ENCODE assay signal across 8 cellular contexts in the genomic region with DNA sequence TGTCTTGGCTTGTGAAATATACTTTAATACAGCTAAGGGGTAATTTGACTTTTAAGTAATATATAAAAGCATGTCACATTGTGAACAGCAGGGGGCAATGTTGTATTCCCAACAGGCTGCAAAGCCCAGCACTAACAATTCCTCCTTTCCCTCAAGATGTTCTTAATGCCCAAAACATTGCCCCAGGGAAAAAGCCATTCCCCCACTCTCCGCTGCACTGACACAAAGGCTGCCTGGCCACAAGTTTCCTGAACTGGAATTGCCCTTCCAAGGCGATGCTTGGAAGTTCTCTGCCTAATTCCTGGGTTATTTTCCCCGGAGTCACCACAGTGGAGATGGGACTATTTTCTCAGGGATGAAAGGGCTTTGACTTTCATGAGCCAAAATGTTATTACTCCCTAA. TPM values are rescaled to one million over a fixed set of nuclear protein-coding genes. Genes with fewer than 3 reads are reported as not detected.
DNase-seq lines count a peak whose midpoint lies in the region; ATAC-seq and TF ChIP-seq lines count a peak whose summit lies in the region.

No MANE protein-coding gene starts in this region.

- no peaks in the 10 kb centered on the region for H3K27me3 Mint-ChIP-seq in CD8-positive, alpha-beta memory T cell
- H3K27me3 Mint-ChIP-seq in activated CD4-positive, alpha-beta memory T cell treated with anti-CD3 and anti-CD28 coated beads, Interleukin-2, amount 10 ng/mL, durations not matched to agents 7 days and 5 days, result no peaks in the 10 kb centered on the region
- no peaks in the 10 kb centered on the region for H3K27me3 Mint-ChIP-seq in osteocyte (ENCODE audit: unreplicated experiment)

- no peak overlapping the region for H2AFZ ChIP-seq in GM23248

- H3K9me2 ChIP-seq in GM23248 (ENCODE audit: insufficient read depth), result no peaks in the 10 kb centered on the region

- in situ Hi-C loops in GM23248 (cut with MboI), result loop anchor here (25.0 kb wide), 1 partner anchor 716 kb away; no protein-coding TSS in a partner anchor

- H3K4me3 Mint-ChIP-seq in CD8-positive, alpha-beta memory T cell, result no peak overlapping the region
- no peak overlapping the region for H3K4me3 Mint-ChIP-seq in activated CD4-positive, alpha-beta memory T cell treated with anti-CD3 and anti-CD28 coated beads, Interleukin-2, amount 10 ng/mL, durations not matched to agents 7 days and 5 days
- no peak overlapping the region for H3K4me3 Mint-ChIP-seq in osteocyte (ENCODE audit: unreplicated experiment)

- no peaks in the 10 kb centered on the region for H3K79me2 ChIP-seq in GM23248 (ENCODE audit: insufficient read depth)

- peak overlapping the region; percentile 27 for H3K27ac ChIP-seq in CD8-positive, alpha-beta memory T cell (ENCODE audit: low read depth, low read length)
- H3K27ac ChIP-seq in GM23248 (no peak overlapping the region), gastroesophageal sphincter (peak overlapping the region in 2 of 4 donors; percentile 11 to 14)

- no peak overlapping the region for H3K9ac ChIP-seq in GM23248

- 2 to 11% methylated on average over 3 of the region's 3 CpGs for WGBS in GM23248 (ENCODE audit: low coverage in 1 of 2, low lambda C conversion rate in 2 of 2, missing lambda C conversion rate in 2 of 2), 2 experiments
- WGBS in gastroesophageal sphincter (ENCODE audit: low coverage in 1 of 2), 2 donors, result 26 to 29% methylated on average over 3 of the region's 3 CpGs

- no peak overlapping the region for H3K27ac Mint-ChIP-seq in CD8-positive, alpha-beta memory T cell
- peak overlapping the region; percentile 82 for H3K27ac Mint-ChIP-seq in activated CD4-positive, alpha-beta memory T cell treated with anti-CD3 and anti-CD28 coated beads, Interleukin-2, amount 10 ng/mL, durations not matched to agents 7 days and 5 days
- H3K27ac Mint-ChIP-seq in osteocyte (ENCODE audit: unreplicated experiment), result no peak overlapping the region

- TF ChIP-seq POLR2A in gastroesophageal sphincter (IDR thresholded peaks at IDR 0.05), result no peak

- no peaks in the 10 kb centered on the region for H3K9me3 ChIP-seq in CD8-positive, alpha-beta memory T cell (ENCODE audit: low read length)
- H3K9me3 ChIP-seq in GM23248 (ENCODE audit: low read depth), result no peaks in the 10 kb centered on the region
- no peaks in the 10 kb centered on the region for H3K9me3 ChIP-seq in gastroesophageal sphincter

- H3K4me1 Mint-ChIP-seq in CD8-positive, alpha-beta memory T cell, result peaks cover 5 to 14% (median 12%) of the 10 kb centered on the region in 3 donors
- peaks cover 74% of the 10 kb centered on the region for H3K4me1 Mint-ChIP-seq in activated CD4-positive, alpha-beta memory T cell treated with anti-CD3 and anti-CD28 coated beads, Interleukin-2, amount 10 ng/mL, durations not matched to agents 7 days and 5 days
- peaks cover 16% of the 10 kb centered on the region for H3K4me1 Mint-ChIP-seq in osteocyte (ENCODE audit: unreplicated experiment)

- POLR2A ChIA-PET in CD8-positive, alpha-beta memory T cell (lab: Charles Lee), result interaction anchor here (0.6 kb wide), 1 partner anchor 282 kb away, joined by 3 read pairs; no protein-coding TSS in a partner anchor
- POLR2A ChIA-PET in activated CD4-positive, alpha-beta memory T cell treated with anti-CD3 and anti-CD28 coated beads, Interleukin-2, amount 10 ng/mL, durations not matched to agents 7 days and 5 days (lab: Charles Lee), result interaction anchor here (0.8 to 15.3 kb wide), 7 partner anchors 12 to 385 kb away, joined by 3 to 309 read pairs (median 4); partner anchors contain the start of gene SOCS1

- peak; percentile 79 for ATAC-seq in gastroesophageal sphincter

- CTCF ChIA-PET in CD8-positive, alpha-beta memory T cell (lab: Charles Lee), result interaction anchor here (0.5 to 2.6 kb wide), 18 partner anchors 9 to 1921 kb away, joined by 3 to 32 read pairs (median 4); partner anchors contain the start of gene SOCS1
- CTCF ChIA-PET in activated CD4-positive, alpha-beta memory T cell treated with anti-CD3 and anti-CD28 coated beads, Interleukin-2, amount 10 ng/mL, durations not matched to agents 7 days and 5 days (lab: Charles Lee), result interaction anchor here (0.5 to 12.6 kb wide), 33 partner anchors 7 to 563 kb away, joined by 3 to 233 read pairs (median 4); partner anchors contain the start of gene SOCS1

- no peak for TF ChIP-seq EP300 in gastroesophageal sphincter (IDR thresholded peaks at IDR 0.05)

- no peak overlapping the region for H3K4me3 ChIP-seq in CD8-positive, alpha-beta memory T cell (ENCODE audit: low read length)
- no peak overlapping the region for H3K4me3 ChIP-seq in GM23248
- H3K4me3 ChIP-seq in gastroesophageal sphincter, result no peak overlapping the region

- peak overlapping the region; percentile 38 for H3K4me2 ChIP-seq in GM23248 (ENCODE audit: unreplicated experiment)

- H3K36me3 ChIP-seq in CD8-positive, alpha-beta memory T cell (ENCODE audit: insufficient read depth, low read length), result peaks cover 5% of the 10 kb centered on the region
- H3K36me3 ChIP-seq in GM23248 (ENCODE audit: low read depth) (peaks cover 11% of the 10 kb centered on the region), gastroesophageal sphincter (peaks cover 0 to 63% of the 10 kb centered on the region in 2 donors)

- peaks cover 4% of the 10 kb centered on the region for H3K4me1 ChIP-seq in CD8-positive, alpha-beta memory T cell (ENCODE audit: insufficient read depth, low read length)
- H3K4me1 ChIP-seq in GM23248 (ENCODE audit: insufficient read depth) (peaks cover 5% of the 10 kb centered on the region; the same call in 1 of the 2 replicates), gastroesophageal sphincter (peaks cover 0 to 10% (median 8%) of the 10 kb centered on the region in 3 donors)

- H3K27me3 ChIP-seq in CD8-positive, alpha-beta memory T cell (ENCODE audit: insufficient read depth, low read length, poor library complexity, severe bottlenecking), result no peaks in the 10 kb centered on the region
- H3K27me3 ChIP-seq in GM23248 (replicated peaks; ENCODE audit: insufficient read depth) (no peaks in the 10 kb centered on the region), gastroesophageal sphincter (no peaks in the 10 kb centered on the region)

- no peaks in the 10 kb centered on the region for H4K20me1 ChIP-seq in GM23248 (ENCODE audit: insufficient read depth)

- peak in 2 of 5 donors; percentile 35 to 36 for DNase-seq in CD8-positive, alpha-beta memory T cell
- peak; percentile 88 for DNase-seq in GM23248
- peak; percentile 72 for DNase-seq in NCI-H2227 (lab: John Stamatoyannopoulos, UW; ENCODE audit: unreplicated experiment)
- DNase-seq in activated CD4-positive, alpha-beta memory T cell treated with anti-CD3 and anti-CD28 coated beads, Interleukin-2, amount 10 ng/mL, durations not matched to agents 7 days and 5 days, result peak; percentile 50
- no peak for DNase-seq in osteocyte (ENCODE audit: extremely low spot score, unreplicated experiment)
- no peak for DNase-seq in OCI-M2 (lab: John Stamatoyannopoulos, UW; ENCODE audit: unreplicated experiment)
- no peak for DNase-seq in GOT3 (lab: John Stamatoyannopoulos, UW)

- H3F3A ChIP-seq in GM23248 (ENCODE audit: insufficient read depth), result no peaks in the 10 kb centered on the region

- TF ChIP-seq CTCF in gastroesophageal sphincter (IDR thresholded peaks at IDR 0.05), result peak; percentile 70 to 92 (median 84)
- TF ChIP-seq CTCF in osteocyte (IDR thresholded peaks at IDR 0.05), result peak; percentile 83

- H3K9me3 Mint-ChIP-seq in CD8-positive, alpha-beta memory T cell, result no peaks in the 10 kb centered on the region
- no peaks in the 10 kb centered on the region for H3K9me3 Mint-ChIP-seq in activated CD4-positive, alpha-beta memory T cell treated with anti-CD3 and anti-CD28 coated beads, Interleukin-2, amount 10 ng/mL, durations not matched to agents 7 days and 5 days
- no peaks in the 10 kb centered on the region for H3K9me3 Mint-ChIP-seq in osteocyte (ENCODE audit: unreplicated experiment)

- H3K36me3 Mint-ChIP-seq in CD8-positive, alpha-beta memory T cell, result peaks cover 0 to 68% (median 14%) of the 10 kb centered on the region in 3 donors
- H3K36me3 Mint-ChIP-seq in activated CD4-positive, alpha-beta memory T cell treated with anti-CD3 and anti-CD28 coated beads, Interleukin-2, amount 10 ng/mL, durations not matched to agents 7 days and 5 days (ENCODE audit: low read depth), result peaks cover 46% of the 10 kb centered on the region
- peaks cover 21% of the 10 kb centered on the region for H3K36me3 Mint-ChIP-seq in osteocyte (ENCODE audit: unreplicated experiment)

RNA-seq across cellular contexts. Expression of gene CLEC16A, which starts 27.2 kb away (rescaled TPM):
- total RNA-seq in CD8-positive, alpha-beta memory T cell, result 10 to 100 TPM; 38.1 to 38.2 TPM
- polyA plus RNA-seq in CD8-positive, alpha-beta memory T cell, result 18.6 TPM
- 12.9 and 21.4 TPM in 2 replicates for total RNA-seq in GM23248 (2014; rRNA removed; shearing (Covaris generic))
- polyA plus RNA-seq in GM23248 (2016; fragmentation: Nextera tagmentation; extraction: Ambion mirVana), result 12.7 and 13.2 TPM in 2 replicates
- 10 to 100 TPM; 30.3 to 32.4 TPM for total RNA-seq in activated CD4-positive, alpha-beta memory T cell treated with anti-CD3 and anti-CD28 coated beads, Interleukin-2, amount 10 ng/mL, durations not matched to agents 7 days and 5 days
- total RNA-seq in gastroesophageal sphincter (10 to 100 TPM; 19.9 to 38.3 (median 35.0) TPM), osteocyte (22.1 and 24.0 TPM in 2 replicates)

RNA-seq across cellular contexts. Expression of gene DEXI, which starts 29.3 kb away (rescaled TPM):
- 10 to 100 TPM; 31.0 to 31.6 TPM for total RNA-seq in CD8-positive, alpha-beta memory T cell
- polyA plus RNA-seq in CD8-positive, alpha-beta memory T cell, result 58.9 TPM
- total RNA-seq in GM23248 (2014; rRNA removed; shearing (Covaris generic)), result 101 and 105 TPM in 2 replicates
- polyA plus RNA-seq in GM23248 (2016; fragmentation: Nextera tagmentation; extraction: Ambion mirVana), result 41.8 and 42.1 TPM in 2 replicates
- 10 to 100 TPM; 24.2 to 24.7 TPM for total RNA-seq in activated CD4-positive, alpha-beta memory T cell treated with anti-CD3 and anti-CD28 coated beads, Interleukin-2, amount 10 ng/mL, durations not matched to agents 7 days and 5 days
- total RNA-seq in gastroesophageal sphincter (100 to 1,000 TPM in 2 of 4 donors, 10 to 100 TPM in 2; 79.2 to 136 (median 102) TPM), osteocyte (32.4 and 35.8 TPM in 2 replicates)

Comparison
In these comparisons a context has a peak if more than half of its experiments do, and no peak if none do; other contexts are left out.
1. DNase-seq: peak in GM23248 (single experiment), NCI-H2227 (single experiment) and activated CD4-positive, alpha-beta memory T cell treated with anti-CD3 and anti-CD28 coated beads, Interleukin-2, amount 10 ng/mL, durations not matched to agents 7 days and 5 days (single experiment); none in osteocyte (single experiment), OCI-M2 (single experiment) and GOT3 (single experiment).